In genomic region chr13:62040806-62041205, GRCh38 we compare ENCODE assay signal across 29 cellular contexts.
"Had no signal": no experiment of that assay in that cellular context is flagged by ENCODE, and none has a peak within 500 bp of the region (broad histone marks: within the 10 kb centered on the region; RNA-seq: fewer than 3 reads in every experiment).

No MANE protein-coding gene starts in this region.

- H3K4me2 ChIP-seq: smooth muscle cell had no signal

- H3K36me3 ChIP-seq: brain microvascular endothelial cell, left lung, uterus, WERI-Rb-1 had no signal

- H3K9ac ChIP-seq: parathyroid adenoma had no signal

- DNase-seq: activated CD4-positive, alpha-beta memory T cell treated with anti-CD3 and anti-CD28 coated beads for 36 hours; activated CD4-positive, alpha-beta T cell treated with anti-CD3 and anti-CD28 coated beads, Interleukin-2, amount 10 ng/mL, durations not matched to agents 24 days and 14 days; activated CD8-positive, alpha-beta memory T cell treated with anti-CD3 and anti-CD28 coated beads, Interleukin-2, amount 50 U/mL, for 4 hours; activated gamma-delta T cell; activated naive CD4-positive, alpha-beta T cell treated with anti-CD3 and anti-CD28 coated beads, Interleukin-2, amount 10 ng/mL, durations not matched to agents 7 days and 5 days; activated naive CD8-positive, alpha-beta T cell treated with anti-CD3 and anti-CD28 coated beads, Interleukin-2, amount 10 ng/mL, durations not matched to agents 7 days and 5 days; activated T-cell treated with anti-CD3 and anti-CD28 coated beads, Interleukin-2, amount 50 U/mL, for 24 hours; brain microvascular endothelial cell; dorsolateral prefrontal cortex; effector memory CD4-positive, alpha-beta T cell; glutamatergic neuron; left lung; naive B cell; nephron progenitor cell; nucleus accumbens; psoas muscle; stimulated activated CD4-positive, alpha-beta T cell treated with anti-CD3 and anti-CD28 coated beads, Interleukin-1b, Interleukin-23, amount 100 ng/mL, for 48 hours; stimulated activated CD4-positive, alpha-beta T cell treated with anti-CD3 and anti-CD28 coated beads, Interleukin-4, amount 100 ng/mL, for 4 hours; stimulated activated CD8-positive, alpha-beta memory T cell treated with anti-CD3 and anti-CD28 coated beads, Interleukin-4, amount 100 ng/mL, for 48 hours; stimulated activated naive CD8-positive, alpha-beta T cell treated with anti-CD3 and anti-CD28 coated beads, Interleukin-15, amount 100 ng/mL, for 72 hours; substantia nigra; uterus; WERI-Rb-1 had no signal

- H3K79me2 ChIP-seq: parathyroid adenoma had no signal

- H2AFZ ChIP-seq: parathyroid adenoma had no signal

- ATAC-seq: activated CD4-positive, CD25-positive, alpha-beta regulatory T cell treated with anti-CD3 and anti-CD28 coated beads, Interleukin-2, amount 50 U/mL, for 24 hours; left lung; psoas muscle; stimulated activated memory B cell treated with anti-CD40 and anti-IgM and Interleukin-4, amounts not matched to agents 10 μg/mL and 1 μg/mL and 100 μg/mL, for 72 hours; stimulated activated naive CD8-positive, alpha-beta T cell treated with anti-CD3 and anti-CD28 coated beads, Interleukin-15, amount 100 ng/mL, for 72 hours had no signal

- H3K4me3 ChIP-seq: coronary artery, dorsolateral prefrontal cortex, left lung, lung, psoas muscle, smooth muscle cell, uterus had no signal

- H3K27ac ChIP-seq: brain microvascular endothelial cell, coronary artery, dorsolateral prefrontal cortex, left lung, parathyroid adenoma, psoas muscle, uterus, WERI-Rb-1 had no signal

- H3K9me3 ChIP-seq: left lung, psoas muscle, uterus had no signal

- H3K27me3 ChIP-seq: brain microvascular endothelial cell, left lung, uterus had no signal
